9 cellular contexts compared by ENCODE assay signal in genomic region chr19:17996826-17997316, GRCh38. TPM values are rescaled to one million over a fixed set of nuclear protein-coding genes. Genes with fewer than 3 reads are reported as not detected.
DNase-seq lines count a peak whose midpoint lies in the region; ATAC-seq, FAIRE-seq and TF ChIP-seq lines count a peak whose summit lies in the region.
"Had no signal": no experiment of that assay in that cellular context is flagged by ENCODE, and none has a peak within 500 bp of the region (broad histone marks: within the 10 kb centered on the region; RNA-seq: fewer than 3 reads in every experiment).

No MANE protein-coding gene starts in this region.

- H3K4me3 ChIP-seq in Loucy (ENCODE audit: low read length, poor library complexity, severe bottlenecking) (no peak overlapping the region), pancreas (no peak overlapping the region)

- WGBS in pancreas, 2 donors, result 7% methylated on average over 15 of the region's 15 CpGs

- no peaks in the 10 kb centered on the region for H3F3A ChIP-seq in Loucy (ENCODE audit: low read depth)

- FAIRE-seq in frontal cortex (lab: Jason Lieb, UNC), result no peak
- no peak for FAIRE-seq in pancreas (lab: Jason Lieb, UNC)
- FAIRE-seq: A204.1 had no signal

- peak; percentile 81 to 85 (median 84) for ATAC-seq in pancreas

- H3K9me3 ChIP-seq in Loucy (ENCODE audit: insufficient read depth, low read depth, low read length), result no peaks in the 10 kb centered on the region
- H3K9me3 ChIP-seq in pancreas, result no peaks in the 10 kb centered on the region

- H3K4me2 ChIP-seq in Loucy (ENCODE audit: low read depth, low read length, poor library complexity, severe bottlenecking), result no peak overlapping the region

- no peaks in the 10 kb centered on the region for H3K36me3 Mint-ChIP-seq in type B pancreatic cell

- no peak overlapping the region for H3K27ac Mint-ChIP-seq in type B pancreatic cell

- no peak overlapping the region for H3K27ac ChIP-seq in pancreas

- no peak overlapping the region for H3K9ac ChIP-seq in Loucy (ENCODE audit: low read depth, low read length, poor library complexity, severe bottlenecking)

- H3K79me2 ChIP-seq in Loucy (ENCODE audit: insufficient read depth, low read length), result peaks cover 6% of the 10 kb centered on the region

- no peaks in the 10 kb centered on the region for H3K4me1 Mint-ChIP-seq in type B pancreatic cell (ENCODE audit: unreplicated experiment)

- peaks cover 8% of the 10 kb centered on the region for H3K27me3 Mint-ChIP-seq in type B pancreatic cell

- H3K4me1 ChIP-seq in Loucy (ENCODE audit: insufficient read depth, low read length, poor library complexity, severe bottlenecking) (peaks cover 8% of the 10 kb centered on the region), pancreas (no peaks in the 10 kb centered on the region)

- intact Hi-C loops in pancreas (cut with DNase I), result loop anchor here in 2 of 3 donors (5.0 to 10.0 kb wide), 2 partner anchors 55 to 132 kb away; no protein-coding TSS in a partner anchor

- H3K4me3 Mint-ChIP-seq in type B pancreatic cell, result no peak overlapping the region

- DNase-seq in DMS 273 (lab: John Stamatoyannopoulos, UW; ENCODE audit: unreplicated experiment) (peak; percentile 89), DMS 273 treated with DMSO at 0.1 percent for 48 hours (lab: John Stamatoyannopoulos, UW) (no peak), SK-MEL-5 (ENCODE audit: low read depth, low spot score) (peak; percentile 76), activated gamma-delta T cell treated with Interleukin-2 at 50 U/mL for 16 hours (peak; percentile 87), frontal cortex (ENCODE audit: low spot score in 2 of 2) (peak; percentile 89 to 92), pancreas (peak; percentile 75 to 96 (median 90)), type B pancreatic cell (ENCODE audit: extremely low spot score, unreplicated experiment) (peak; percentile 91)

- H3K9me3 Mint-ChIP-seq in type B pancreatic cell, result no peaks in the 10 kb centered on the region

- no peaks in the 10 kb centered on the region for H3K9me2 ChIP-seq in Loucy (replicated peaks; ENCODE audit: low read depth, low read length)

- H2AFZ ChIP-seq in Loucy (ENCODE audit: low read length), result peak overlapping the region; percentile 88

- H4K20me1 ChIP-seq in Loucy (ENCODE audit: insufficient read depth, low read length, poor library complexity, severe bottlenecking), result peaks cover 4% of the 10 kb centered on the region

- TF ChIP-seq CTCF in Loucy (conservative IDR thresholded peaks at IDR 0.05; ENCODE audit: low read length) (peak; percentile 91), pancreas (IDR thresholded peaks at IDR 0.05) (peak; percentile 92 to 98 (median 98)), type B pancreatic cell (conservative IDR thresholded peaks at IDR 0.05) (peak; percentile 98)

- in situ Hi-C loops in SK-MEL-5 (cut with HindIII; ENCODE audit: low pct_unique_long_range_greater_than_20kb, low sequenced_read_pairs), result no loop called here

- H3K36me3 ChIP-seq in Loucy (ENCODE audit: insufficient read depth, low read length) (no peaks in the 10 kb centered on the region), pancreas (no peaks in the 10 kb centered on the region)

- H3K27me3 ChIP-seq in Loucy (ENCODE audit: insufficient read depth, low read length, poor library complexity, severe bottlenecking) (no peaks in the 10 kb centered on the region), pancreas (peaks cover 0 to 4% (median 0%) of the 10 kb centered on the region in 4 donors)

RNA-seq across cellular contexts. Expression of gene ARRDC2, which starts 11.1 kb away (rescaled TPM):
- total RNA-seq in SK-MEL-5 (2014; rRNA removed; shearing (Covaris generic)), result 14.8 and 17.4 TPM in 2 replicates
- 19.6 and 22.4 TPM in 2 replicates for polyA plus RNA-seq in SK-MEL-5 (2015; cell fraction: cytosol; rRNA removed)
- 32.8 and 34.6 TPM in 2 replicates for polyA plus RNA-seq in SK-MEL-5 (2015; cell fraction: nucleus; rRNA removed)
- total RNA-seq in frontal cortex (1.6 TPM), pancreas (10 to 100 TPM in 1 of 6 donors, 1 to 10 TPM in 5; 3.8 to 22.0 (median 8.1) TPM), type B pancreatic cell (ENCODE audit: low replicate concordance) (2.8 and 6.3 TPM in 2 replicates)
- polyA plus RNA-seq in pancreas, result 10 to 100 TPM; 32.3 to 34.8 TPM

RNA-seq across cellular contexts. Expression of gene KCNN1, which starts 30.0 kb away (rescaled TPM):
- 3.5 and 4.6 TPM in 2 replicates for total RNA-seq in SK-MEL-5 (2014; rRNA removed; shearing (Covaris generic))
- 9.9 and 11.2 TPM in 2 replicates for polyA plus RNA-seq in SK-MEL-5 (2015; cell fraction: cytosol; rRNA removed)
- polyA plus RNA-seq in SK-MEL-5 (2015; cell fraction: nucleus; rRNA removed), result 0.53 and 1.4 TPM in 2 replicates
- total RNA-seq in frontal cortex, result 16.3 TPM
- total RNA-seq in pancreas, result under 1 TPM in 1 of 6 donors, not detected in 5; 0.19 TPM
- under 1 TPM; 0.08 to 0.33 TPM for polyA plus RNA-seq in pancreas
- 13.4 and 15.3 TPM in 2 replicates for total RNA-seq in type B pancreatic cell (ENCODE audit: low replicate concordance)
